2 cellular contexts compared by ENCODE assay signal in genomic region chr1:225999912-226000337, GRCh38.
A peak's percentile ranks its signal among the peaks of the same experiment; 100 is the strongest.
TF ChIP-seq lines count a peak whose summit lies in the region.

No MANE protein-coding gene starts in this region.

TF ChIP-seq in HEK293, 187 proteins besides CTCF, POLR2A, EP300 and RAD21 (continued from another document):
- TF ChIP-seq, protein P1, sequence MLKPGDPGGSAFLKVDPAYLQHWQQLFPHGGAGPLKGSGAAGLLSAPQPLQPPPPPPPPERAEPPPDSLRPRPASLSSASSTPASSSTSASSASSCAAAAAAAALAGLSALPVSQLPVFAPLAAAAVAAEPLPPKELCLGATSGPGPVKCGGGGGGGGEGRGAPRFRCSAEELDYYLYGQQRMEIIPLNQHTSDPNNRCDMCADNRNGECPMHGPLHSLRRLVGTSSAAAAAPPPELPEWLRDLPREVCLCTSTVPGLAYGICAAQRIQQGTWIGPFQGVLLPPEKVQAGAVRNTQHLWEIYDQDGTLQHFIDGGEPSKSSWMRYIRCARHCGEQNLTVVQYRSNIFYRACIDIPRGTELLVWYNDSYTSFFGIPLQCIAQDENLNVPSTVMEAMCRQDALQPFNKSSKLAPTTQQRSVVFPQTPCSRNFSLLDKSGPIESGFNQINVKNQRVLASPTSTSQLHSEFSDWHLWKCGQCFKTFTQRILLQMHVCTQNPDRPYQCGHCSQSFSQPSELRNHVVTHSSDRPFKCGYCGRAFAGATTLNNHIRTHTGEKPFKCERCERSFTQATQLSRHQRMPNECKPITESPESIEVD (tag by site-specific recombination; IDR thresholded peaks at IDR 0.05), result peak; percentile 43; the same call in 1 of the 2 replicates
- peak; percentile 43; the same call in 1 of the 2 replicates for TF ChIP-seq ZNF2 (tag by site-specific recombination; IDR thresholded peaks at IDR 0.05)
- TF ChIP-seq, protein P2, sequence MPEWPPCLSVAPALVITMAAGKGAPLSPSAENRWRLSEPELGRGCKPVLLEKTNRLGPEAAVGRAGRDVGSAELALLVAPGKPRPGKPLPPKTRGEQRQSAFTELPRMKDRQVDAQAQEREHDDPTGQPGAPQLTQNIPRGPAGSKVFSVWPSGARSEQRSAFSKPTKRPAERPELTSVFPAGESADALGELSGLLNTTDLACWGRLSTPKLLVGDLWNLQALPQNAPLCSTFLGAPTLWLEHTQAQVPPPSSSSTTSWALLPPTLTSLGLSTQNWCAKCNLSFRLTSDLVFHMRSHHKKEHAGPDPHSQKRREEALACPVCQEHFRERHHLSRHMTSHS (tag by site-specific recombination; IDR thresholded peaks at IDR 0.05), result no peak
- TF ChIP-seq ZNF175 (tag by site-specific recombination; IDR thresholded peaks at IDR 0.05), result no peak
- TF ChIP-seq, protein P3, sequence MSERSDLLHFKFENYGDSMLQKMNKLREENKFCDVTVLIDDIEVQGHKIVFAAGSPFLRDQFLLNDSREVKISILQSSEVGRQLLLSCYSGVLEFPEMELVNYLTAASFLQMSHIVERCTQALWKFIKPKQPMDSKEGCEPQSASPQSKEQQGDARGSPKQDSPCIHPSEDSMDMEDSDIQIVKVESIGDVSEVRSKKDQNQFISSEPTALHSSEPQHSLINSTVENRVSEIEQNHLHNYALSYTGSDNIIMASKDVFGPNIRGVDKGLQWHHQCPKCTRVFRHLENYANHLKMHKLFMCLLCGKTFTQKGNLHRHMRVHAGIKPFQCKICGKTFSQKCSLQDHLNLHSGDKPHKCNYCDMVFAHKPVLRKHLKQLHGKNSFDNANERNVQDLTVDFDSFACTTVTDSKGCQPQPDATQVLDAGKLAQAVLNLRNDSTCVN (tag by site-specific recombination; optimal IDR thresholded peaks at IDR 0.05), result no peak
- TF ChIP-seq, protein P4, sequence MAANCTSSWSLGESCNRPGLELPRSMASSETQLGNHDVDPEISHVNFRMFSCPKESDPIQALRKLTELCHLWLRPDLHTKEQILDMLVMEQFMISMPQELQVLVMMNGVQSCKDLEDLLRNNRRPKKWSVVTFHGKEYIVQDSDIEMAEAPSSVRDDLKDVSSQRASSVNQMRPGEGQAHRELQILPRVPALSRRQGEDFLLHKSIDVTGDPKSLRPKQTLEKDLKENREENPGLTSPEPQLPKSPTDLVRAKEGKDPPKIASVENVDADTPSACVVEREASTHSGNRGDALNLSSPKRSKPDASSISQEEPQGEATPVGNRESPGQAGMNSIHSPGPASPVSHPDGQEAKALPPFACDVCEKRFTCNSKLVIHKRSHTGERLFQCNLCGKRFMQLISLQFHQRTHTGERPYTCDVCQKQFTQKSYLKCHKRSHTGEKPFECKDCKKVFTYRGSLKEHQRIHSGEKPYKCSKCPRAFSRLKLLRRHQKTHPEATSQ (tag by site-specific recombination; IDR thresholded peaks at IDR 0.05), result no peak

TF ChIP-seq in K562, 482 proteins besides CTCF, POLR2A, EP300 and RAD21 (continued from another document and continues in another):
- TF ChIP-seq PKNOX1 (IDR thresholded peaks at IDR 0.05), result peak; percentile 82
- TF ChIP-seq, protein P5, sequence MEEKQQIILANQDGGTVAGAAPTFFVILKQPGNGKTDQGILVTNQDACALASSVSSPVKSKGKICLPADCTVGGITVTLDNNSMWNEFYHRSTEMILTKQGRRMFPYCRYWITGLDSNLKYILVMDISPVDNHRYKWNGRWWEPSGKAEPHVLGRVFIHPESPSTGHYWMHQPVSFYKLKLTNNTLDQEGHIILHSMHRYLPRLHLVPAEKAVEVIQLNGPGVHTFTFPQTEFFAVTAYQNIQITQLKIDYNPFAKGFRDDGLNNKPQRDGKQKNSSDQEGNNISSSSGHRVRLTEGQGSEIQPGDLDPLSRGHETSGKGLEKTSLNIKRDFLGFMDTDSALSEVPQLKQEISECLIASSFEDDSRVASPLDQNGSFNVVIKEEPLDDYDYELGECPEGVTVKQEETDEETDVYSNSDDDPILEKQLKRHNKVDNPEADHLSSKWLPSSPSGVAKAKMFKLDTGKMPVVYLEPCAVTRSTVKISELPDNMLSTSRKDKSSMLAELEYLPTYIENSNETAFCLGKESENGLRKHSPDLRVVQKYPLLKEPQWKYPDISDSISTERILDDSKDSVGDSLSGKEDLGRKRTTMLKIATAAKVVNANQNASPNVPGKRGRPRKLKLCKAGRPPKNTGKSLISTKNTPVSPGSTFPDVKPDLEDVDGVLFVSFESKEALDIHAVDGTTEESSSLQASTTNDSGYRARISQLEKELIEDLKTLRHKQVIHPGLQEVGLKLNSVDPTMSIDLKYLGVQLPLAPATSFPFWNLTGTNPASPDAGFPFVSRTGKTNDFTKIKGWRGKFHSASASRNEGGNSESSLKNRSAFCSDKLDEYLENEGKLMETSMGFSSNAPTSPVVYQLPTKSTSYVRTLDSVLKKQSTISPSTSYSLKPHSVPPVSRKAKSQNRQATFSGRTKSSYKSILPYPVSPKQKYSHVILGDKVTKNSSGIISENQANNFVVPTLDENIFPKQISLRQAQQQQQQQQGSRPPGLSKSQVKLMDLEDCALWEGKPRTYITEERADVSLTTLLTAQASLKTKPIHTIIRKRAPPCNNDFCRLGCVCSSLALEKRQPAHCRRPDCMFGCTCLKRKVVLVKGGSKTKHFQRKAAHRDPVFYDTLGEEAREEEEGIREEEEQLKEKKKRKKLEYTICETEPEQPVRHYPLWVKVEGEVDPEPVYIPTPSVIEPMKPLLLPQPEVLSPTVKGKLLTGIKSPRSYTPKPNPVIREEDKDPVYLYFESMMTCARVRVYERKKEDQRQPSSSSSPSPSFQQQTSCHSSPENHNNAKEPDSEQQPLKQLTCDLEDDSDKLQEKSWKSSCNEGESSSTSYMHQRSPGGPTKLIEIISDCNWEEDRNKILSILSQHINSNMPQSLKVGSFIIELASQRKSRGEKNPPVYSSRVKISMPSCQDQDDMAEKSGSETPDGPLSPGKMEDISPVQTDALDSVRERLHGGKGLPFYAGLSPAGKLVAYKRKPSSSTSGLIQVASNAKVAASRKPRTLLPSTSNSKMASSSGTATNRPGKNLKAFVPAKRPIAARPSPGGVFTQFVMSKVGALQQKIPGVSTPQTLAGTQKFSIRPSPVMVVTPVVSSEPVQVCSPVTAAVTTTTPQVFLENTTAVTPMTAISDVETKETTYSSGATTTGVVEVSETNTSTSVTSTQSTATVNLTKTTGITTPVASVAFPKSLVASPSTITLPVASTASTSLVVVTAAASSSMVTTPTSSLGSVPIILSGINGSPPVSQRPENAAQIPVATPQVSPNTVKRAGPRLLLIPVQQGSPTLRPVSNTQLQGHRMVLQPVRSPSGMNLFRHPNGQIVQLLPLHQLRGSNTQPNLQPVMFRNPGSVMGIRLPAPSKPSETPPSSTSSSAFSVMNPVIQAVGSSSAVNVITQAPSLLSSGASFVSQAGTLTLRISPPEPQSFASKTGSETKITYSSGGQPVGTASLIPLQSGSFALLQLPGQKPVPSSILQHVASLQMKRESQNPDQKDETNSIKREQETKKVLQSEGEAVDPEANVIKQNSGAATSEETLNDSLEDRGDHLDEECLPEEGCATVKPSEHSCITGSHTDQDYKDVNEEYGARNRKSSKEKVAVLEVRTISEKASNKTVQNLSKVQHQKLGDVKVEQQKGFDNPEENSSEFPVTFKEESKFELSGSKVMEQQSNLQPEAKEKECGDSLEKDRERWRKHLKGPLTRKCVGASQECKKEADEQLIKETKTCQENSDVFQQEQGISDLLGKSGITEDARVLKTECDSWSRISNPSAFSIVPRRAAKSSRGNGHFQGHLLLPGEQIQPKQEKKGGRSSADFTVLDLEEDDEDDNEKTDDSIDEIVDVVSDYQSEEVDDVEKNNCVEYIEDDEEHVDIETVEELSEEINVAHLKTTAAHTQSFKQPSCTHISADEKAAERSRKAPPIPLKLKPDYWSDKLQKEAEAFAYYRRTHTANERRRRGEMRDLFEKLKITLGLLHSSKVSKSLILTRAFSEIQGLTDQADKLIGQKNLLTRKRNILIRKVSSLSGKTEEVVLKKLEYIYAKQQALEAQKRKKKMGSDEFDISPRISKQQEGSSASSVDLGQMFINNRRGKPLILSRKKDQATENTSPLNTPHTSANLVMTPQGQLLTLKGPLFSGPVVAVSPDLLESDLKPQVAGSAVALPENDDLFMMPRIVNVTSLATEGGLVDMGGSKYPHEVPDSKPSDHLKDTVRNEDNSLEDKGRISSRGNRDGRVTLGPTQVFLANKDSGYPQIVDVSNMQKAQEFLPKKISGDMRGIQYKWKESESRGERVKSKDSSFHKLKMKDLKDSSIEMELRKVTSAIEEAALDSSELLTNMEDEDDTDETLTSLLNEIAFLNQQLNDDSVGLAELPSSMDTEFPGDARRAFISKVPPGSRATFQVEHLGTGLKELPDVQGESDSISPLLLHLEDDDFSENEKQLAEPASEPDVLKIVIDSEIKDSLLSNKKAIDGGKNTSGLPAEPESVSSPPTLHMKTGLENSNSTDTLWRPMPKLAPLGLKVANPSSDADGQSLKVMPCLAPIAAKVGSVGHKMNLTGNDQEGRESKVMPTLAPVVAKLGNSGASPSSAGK (IDR thresholded peaks at IDR 0.05), result peak; percentile 24; the same call in 1 of the 2 replicates
- peak; percentile 2; the same call in 1 of the 2 replicates for TF ChIP-seq ZC3H8 (IDR thresholded peaks at IDR 0.05)
- TF ChIP-seq HIVEP1 (CRISPR knock-in tag; IDR thresholded peaks at IDR 0.05), result no peak
- TF ChIP-seq ZBTB17 (CRISPR knock-in tag; IDR thresholded peaks at IDR 0.05), result 0 out of 2 replicates have a peak, but pooled peaks have one; percentile 10
- 0 out of 2 replicates have a peak, but pooled peaks have one; percentile 3 for TF ChIP-seq MAFG (tag; conservative IDR thresholded peaks at IDR 0.05)
- TF ChIP-seq BRD9 (IDR thresholded peaks at IDR 0.05; ENCODE audit: low read depth, partially characterized antibody), result peak; percentile 13
- TF ChIP-seq GTF2E2 (tag; IDR thresholded peaks at IDR 0.05), result peak; percentile 76
- TF ChIP-seq SMAD3 (CRISPR knock-in tag; conservative IDR thresholded peaks at IDR 0.05), result 0 out of 2 replicates have a peak, but pooled peaks have one; percentile 12
- 0 out of 2 replicates have a peak, but pooled peaks have one; percentile 51 for TF ChIP-seq GATAD2A (IDR thresholded peaks at IDR 0.05)
- TF ChIP-seq, protein P6, sequence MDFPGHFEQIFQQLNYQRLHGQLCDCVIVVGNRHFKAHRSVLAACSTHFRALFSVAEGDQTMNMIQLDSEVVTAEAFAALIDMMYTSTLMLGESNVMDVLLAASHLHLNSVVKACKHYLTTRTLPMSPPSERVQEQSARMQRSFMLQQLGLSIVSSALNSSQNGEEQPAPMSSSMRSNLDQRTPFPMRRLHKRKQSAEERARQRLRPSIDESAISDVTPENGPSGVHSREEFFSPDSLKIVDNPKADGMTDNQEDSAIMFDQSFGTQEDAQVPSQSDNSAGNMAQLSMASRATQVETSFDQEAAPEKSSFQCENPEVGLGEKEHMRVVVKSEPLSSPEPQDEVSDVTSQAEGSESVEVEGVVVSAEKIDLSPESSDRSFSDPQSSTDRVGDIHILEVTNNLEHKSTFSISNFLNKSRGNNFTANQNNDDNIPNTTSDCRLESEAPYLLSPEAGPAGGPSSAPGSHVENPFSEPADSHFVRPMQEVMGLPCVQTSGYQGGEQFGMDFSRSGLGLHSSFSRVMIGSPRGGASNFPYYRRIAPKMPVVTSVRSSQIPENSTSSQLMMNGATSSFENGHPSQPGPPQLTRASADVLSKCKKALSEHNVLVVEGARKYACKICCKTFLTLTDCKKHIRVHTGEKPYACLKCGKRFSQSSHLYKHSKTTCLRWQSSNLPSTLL (IDR thresholded peaks at IDR 0.05), result no peak
- TF ChIP-seq YY1 (IDR thresholded peaks at IDR 0.05; ENCODE audit: borderline replicate concordance in 1 of 3, control insufficient read depth in 1 of 3, extremely low read depth in 1 of 3, insufficient read depth in 3 of 3, insufficient read length in 1 of 3, insufficient replicate concordance in 2 of 3, low read depth in 1 of 3, low read length in 2 of 3), result peak in 1 of 3 experiments; percentile 2
- 0 out of 2 replicates have a peak, but pooled peaks have one; percentile 10 for TF ChIP-seq IFI16 (CRISPR knock-in tag; IDR thresholded peaks at IDR 0.05)
- peak; percentile 17; the same call in 1 of the 2 replicates for TF ChIP-seq NKRF (IDR thresholded peaks at IDR 0.05; ENCODE audit: borderline replicate concordance)
- no peak for TF ChIP-seq PML (IDR thresholded peaks at IDR 0.05; ENCODE audit: low read length)
- TF ChIP-seq SAP30 (IDR thresholded peaks at IDR 0.05; ENCODE audit: borderline replicate concordance, insufficient read depth, low read depth, low read length, poor library complexity, severe bottlenecking), result peak; percentile 50
- peak; percentile 11 for TF ChIP-seq KDM5B (IDR thresholded peaks at IDR 0.05; ENCODE audit: insufficient replicate concordance, low read depth, low read length)
- TF ChIP-seq HDAC1 (IDR thresholded peaks at IDR 0.05), result peak in 1 of 2 experiments; percentile 51; a peak in 1 of 4 replicates
- no peak for TF ChIP-seq PBX2 (CRISPR knock-in tag; IDR thresholded peaks at IDR 0.05; ENCODE audit: low read depth)
- TF ChIP-seq PBX2 (tag; conservative IDR thresholded peaks at IDR 0.05; ENCODE audit: low read depth), result peak; percentile 83
- TF ChIP-seq ZNF79 (CRISPR knock-in tag; IDR thresholded peaks at IDR 0.05; ENCODE audit: low read depth), result no peak
